Comparison of ENCODE assay signal across 12 cellular contexts in genomic region chr11:28808771-28809170, GRCh38.
"Had no signal": no experiment of that assay in that cellular context is flagged by ENCODE, and none has a peak within 500 bp of the region (broad histone marks: within the 10 kb centered on the region; RNA-seq: fewer than 3 reads in every experiment).

No MANE protein-coding gene starts in this region.

- H3K27ac ChIP-seq: adrenal gland, neutrophil, tibial artery, vagina had no signal

- H3K27me3 Mint-ChIP-seq: central memory CD8-positive, alpha-beta T cell; naive thymus-derived CD8-positive, alpha-beta T cell had no signal

- H3K27me3 ChIP-seq: adrenal gland, neutrophil, tibial artery, vagina had no signal

- H3K36me3 ChIP-seq: adrenal gland, neutrophil, tibial artery, vagina had no signal

- H3K36me3 Mint-ChIP-seq: naive thymus-derived CD8-positive, alpha-beta T cell had no signal

- H3K4me3 ChIP-seq: adrenal gland, mucosa of descending colon, tibial artery, vagina had no signal

- H3K4me3 Mint-ChIP-seq: central memory CD8-positive, alpha-beta T cell; naive thymus-derived CD8-positive, alpha-beta T cell had no signal

- H3K9me3 ChIP-seq: adrenal gland, mucosa of descending colon, neutrophil, tibial artery, vagina had no signal

- DNase-seq: activated CD4-positive, CD25-positive, alpha-beta regulatory T cell; activated naive CD4-positive, alpha-beta T cell treated with anti-CD3 and anti-CD28 coated beads, Interleukin-2, amount 50 U/mL, for 16 hours; adrenal gland; cortex of kidney; effector CD8-positive, alpha-beta T cell; mucosa of descending colon; naive thymus-derived CD8-positive, alpha-beta T cell; retina; tibial artery had no signal

- H3K27ac Mint-ChIP-seq: naive thymus-derived CD8-positive, alpha-beta T cell had no signal

- H3K4me1 Mint-ChIP-seq: central memory CD8-positive, alpha-beta T cell; naive thymus-derived CD8-positive, alpha-beta T cell had no signal

- H3K4me1 ChIP-seq: adrenal gland, vagina had no signal
